In the genomic region with DNA sequence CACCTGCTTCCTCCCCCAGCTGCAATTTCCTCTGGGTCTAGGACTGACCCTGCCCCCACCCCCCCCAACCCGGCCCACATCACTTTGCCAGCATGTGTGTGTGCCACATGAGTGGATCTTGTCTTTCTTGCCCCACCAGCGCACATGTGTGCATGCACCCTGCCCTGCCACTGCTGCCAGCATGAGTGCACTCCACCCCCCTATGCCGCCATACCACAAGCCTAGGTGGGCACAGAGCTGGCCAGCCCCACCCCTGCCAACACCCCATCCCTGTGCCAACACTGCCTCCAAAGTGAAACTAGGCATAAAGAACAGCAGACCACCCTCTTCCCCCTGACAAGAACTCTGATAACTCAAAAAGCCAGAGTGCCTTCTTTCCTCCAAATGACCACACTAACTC, we compare ENCODE assay signal across 27 cellular contexts.
DNase-seq lines count a peak whose midpoint lies in the region; ATAC-seq, FAIRE-seq and TF ChIP-seq lines count a peak whose summit lies in the region.
"Had no signal": no experiment of that assay in that cellular context is flagged by ENCODE, and none has a peak within 500 bp of the region (broad histone marks: within the 10 kb centered on the region; RNA-seq: fewer than 3 reads in every experiment).

No MANE protein-coding gene starts in this region.

- no peak overlapping the region for H3K18ac ChIP-seq in H1 (ENCODE audit: extremely low read depth, low read length)
- peak overlapping the region; percentile 17 for H3K18ac ChIP-seq in neuronal stem cell (ENCODE audit: low read length)

- TF ChIP-seq EP300 in H1 (IDR thresholded peaks at IDR 0.05; ENCODE audit: borderline replicate concordance in 1 of 2, low read depth in 2 of 2, low read length in 2 of 2) = no peak

- H4K91ac ChIP-seq in H1 (replicated peaks; ENCODE audit: insufficient read length, low read length) (no peak overlapping the region), neuronal stem cell (ENCODE audit: low read depth, low read length, poor library complexity) (peak overlapping the region; percentile 92)

- H2BK15ac ChIP-seq in H1 (ENCODE audit: low read length) = no peak overlapping the region
- H2BK15ac ChIP-seq in neuronal stem cell (ENCODE audit: low read length) = no peak overlapping the region

- POLR2A ChIA-PET in H1 (lab: Charles Lee; ENCODE audit: partially characterized antibody) = no interaction called here

- H3K27ac ChIP-seq in right cardiac atrium (ENCODE audit: low read length) (no peak overlapping the region), H1 (ENCODE audit: low read depth, low read length) (no peak overlapping the region), neuronal stem cell (replicated peaks; ENCODE audit: low read length) (no peak overlapping the region), upper lobe of right lung (no peak overlapping the region)
- H3K27ac ChIP-seq: BLaER1 had no signal

- 90% methylated on average over 3 of the region's 3 CpGs for WGBS in right cardiac atrium
- 94% methylated on average over 3 of the region's 3 CpGs; no CpG with 5 or more reads in 1 of the 2 experiments for WGBS in H1 (ENCODE audit: extremely low coverage in 1 of 2, insufficient coverage in 1 of 2, insufficient read length in 1 of 2, insufficient replicate concordance in 2 of 2, low coverage in 1 of 2, low lambda C conversion rate in 2 of 2, missing lambda C conversion rate in 1 of 2), 2 experiments
- no CpG with 5 or more reads among the region's 3 CpGs for WGBS in neuronal stem cell (ENCODE audit: extremely low coverage in 2 of 2, insufficient read length in 2 of 2, insufficient replicate concordance in 1 of 2), 2 donors

- intact Hi-C loops in right cardiac atrium (cut with DNase I) (no loop called here), Right ventricle myocardium superior (cut with DNase I) (no loop called here), upper lobe of right lung (cut with DNase I) (no loop called here)

- H3K56ac ChIP-seq in H1 (replicated peaks; ENCODE audit: insufficient read length, low read depth, low read length) = no peak overlapping the region

- H3K27me3 ChIP-seq in right cardiac atrium (ENCODE audit: control insufficient read depth, insufficient read depth) (no peaks in the 10 kb centered on the region), H1 (replicated peaks in 1 of 4; ENCODE audit: control insufficient read depth in 3 of 4, extremely low read depth in 1 of 4, insufficient read depth in 3 of 4, low read length in 3 of 4) (no peaks in the 10 kb centered on the region), neuronal stem cell (ENCODE audit: control insufficient read depth in 3 of 3, insufficient read depth in 3 of 3, low read depth in 1 of 3, low read length in 3 of 3) (no peaks in the 10 kb centered on the region), upper lobe of right lung (no peaks in the 10 kb centered on the region)
- H3K27me3 ChIP-seq: BE2C, BLaER1 had no signal

- DNase-seq in right cardiac atrium (peak in 2 of 3 donors; percentile 14 to 32), Right ventricle myocardium superior (no peak), H1 (ENCODE audit: low read depth in 1 of 2, low spot score in 2 of 2) (no peak), neuronal stem cell (ENCODE audit: low spot score) (no peak), upper lobe of right lung (no peak), SIG-M5 (lab: John Stamatoyannopoulos, UW) (no peak), GM12892 (ENCODE audit: insufficient read length) (no peak)
- DNase-seq: 8988T; ACHN; BE2C; C1 segment of cervical spinal cord; CD4-positive, alpha-beta memory T cell; CD4-positive, CD25-positive, alpha-beta regulatory T cell; CD8-positive, alpha-beta memory T cell; COR-L47; DMS 273 treated with DMSO at 0.1 percent for 48 hours; DMS153; DMS53; DMS79; DND-41; EL; GDM1 had no signal

- H3K4me2 ChIP-seq in H1 (ENCODE audit: insufficient read depth in 1 of 2, low read depth in 2 of 2, low read length in 2 of 2) (no peak overlapping the region), neuronal stem cell (ENCODE audit: insufficient read depth, low read length, poor library complexity, severe bottlenecking) (no peak overlapping the region)
- H3K4me2 ChIP-seq: BLaER1 had no signal

- no peak overlapping the region for H2BK120ac ChIP-seq in H1 (replicated peaks; ENCODE audit: low read depth, low read length)
- H2BK120ac ChIP-seq in neuronal stem cell (ENCODE audit: low read depth, low read length) = no peak overlapping the region

- FAIRE-seq in H1 (lab: Jason Lieb, UNC) (no peak), GM12892 (lab: Jason Lieb, UNC) (no peak)
- FAIRE-seq: A204.1, GM12878, GM19239 had no signal

- no peaks in the 10 kb centered on the region for H4K20me1 ChIP-seq in H1 (replicated peaks in 1 of 2; ENCODE audit: control insufficient read depth in 1 of 2, insufficient read depth in 2 of 2, low read length in 2 of 2)
- H4K20me1 ChIP-seq: BLaER1 had no signal

- H2BK12ac ChIP-seq in H1 (ENCODE audit: low read depth, low read length) (peak overlapping the region; percentile 91; the same call in 1 of the 2 replicates), neuronal stem cell (ENCODE audit: low read length) (no peak overlapping the region)

- no peak for TF ChIP-seq POLR2A in H1 (IDR thresholded peaks at IDR 0.05; ENCODE audit: control extremely low read depth in 1 of 2, low read depth in 2 of 2, low read length in 2 of 2)
- no peak for TF ChIP-seq POLR2A in GM12892 (IDR thresholded peaks at IDR 0.05; ENCODE audit: low read depth, low read length)

- H3K4me1 ChIP-seq in right cardiac atrium (ENCODE audit: control insufficient read depth, insufficient read depth, low read length) (no peaks in the 10 kb centered on the region), H1 (replicated peaks in 1 of 4; ENCODE audit: control insufficient read depth in 3 of 4, insufficient read depth in 4 of 4, low read length in 3 of 4) (peaks cover 0 to 5% (median 0%) of the 10 kb centered on the region in 4 experiments; a peak in 5 of 7 replicates), neuronal stem cell (ENCODE audit: control insufficient read depth in 2 of 2, insufficient read depth in 1 of 2, low read depth in 1 of 2, low read length in 2 of 2) (peaks cover 0 to 2% of the 10 kb centered on the region in 2 donors), upper lobe of right lung (no peaks in the 10 kb centered on the region)
- H3K4me1 ChIP-seq: BE2C, BLaER1 had no signal

- no peak overlapping the region for H3K9ac ChIP-seq in H1 (replicated peaks in 1 of 4; ENCODE audit: extremely low read depth in 1 of 4, low read depth in 3 of 4, low read length in 3 of 4)
- no peak overlapping the region for H3K9ac ChIP-seq in neuronal stem cell (ENCODE audit: low read depth, low read length, poor library complexity)
- H3K9ac ChIP-seq: BLaER1 had no signal

- H2BK20ac ChIP-seq in H1 (ENCODE audit: low read length) = peak overlapping the region; percentile 61; the same call in 1 of the 2 replicates

- H2BK5ac ChIP-seq in H1 (ENCODE audit: low read depth, low read length) (no peak overlapping the region), neuronal stem cell (ENCODE audit: low read length) (no peak overlapping the region)

- H3K23me2 ChIP-seq in H1 (ENCODE audit: low read depth, low read length) = no peaks in the 10 kb centered on the region; the same call in 1 of the 2 replicates

- no peak for TF ChIP-seq RAD21 in H1 (IDR thresholded peaks at IDR 0.05 in 1 of 2, conservative IDR thresholded peaks at IDR 0.05 in 1 of 2; ENCODE audit: low read depth in 2 of 2, low read length in 2 of 2)

- no peaks in the 10 kb centered on the region for H3K79me2 ChIP-seq in H1 (ENCODE audit: control insufficient read depth in 1 of 2, insufficient read depth in 2 of 2, low read length in 2 of 2)

- no peaks in the 10 kb centered on the region for H3K79me1 ChIP-seq in H1 (ENCODE audit: low read depth, low read length)
- H3K79me1 ChIP-seq in neuronal stem cell (ENCODE audit: low read depth, low read length) = no peaks in the 10 kb centered on the region

- CTCF ChIA-PET in H1 (lab: Charles Lee; ENCODE audit: partially characterized antibody) = no interaction called here

- H2AFZ ChIP-seq in H1 (ENCODE audit: low read length) (no peak overlapping the region), neuronal stem cell (ENCODE audit: low read length) (no peak overlapping the region)

- H3K9me3 ChIP-seq in right cardiac atrium (ENCODE audit: control insufficient read depth, low read length) (no peaks in the 10 kb centered on the region), H1 (ENCODE audit: insufficient read depth in 2 of 2, low read depth in 1 of 2, low read length in 1 of 2) (peaks cover 3 to 6% of the 10 kb centered on the region in 2 experiments; a peak in 2 of 4 replicates), neuronal stem cell (replicated peaks in 1 of 2; ENCODE audit: control insufficient read depth in 2 of 2, insufficient read depth in 1 of 2, low read depth in 1 of 2, low read length in 2 of 2) (peaks cover 0 to 3% of the 10 kb centered on the region in 2 donors), upper lobe of right lung (peaks cover 9% of the 10 kb centered on the region)
- H3K9me3 ChIP-seq: BE2C had no signal

- TF ChIP-seq CTCF in H1 (IDR thresholded peaks at IDR 0.05; ENCODE audit: control extremely low read depth in 1 of 3, insufficient read depth in 1 of 3, low read depth in 1 of 3, low read length in 3 of 3) = no peak
- TF ChIP-seq CTCF in upper lobe of right lung (IDR thresholded peaks at IDR 0.05) = no peak

- no peak overlapping the region for H3K4me3 ChIP-seq in right cardiac atrium (ENCODE audit: low read length)
- H3K4me3 ChIP-seq in H1 (ENCODE audit: extremely low read depth in 1 of 4, insufficient read depth in 2 of 4, low read depth in 3 of 4, low read length in 4 of 4) = no peak overlapping the region
- no peak overlapping the region for H3K4me3 ChIP-seq in neuronal stem cell (ENCODE audit: low read length in 2 of 2)
- no peak overlapping the region for H3K4me3 ChIP-seq in upper lobe of right lung
- H3K4me3 ChIP-seq: BLaER1, GM12878 had no signal

- H2AK5ac ChIP-seq in H1 (ENCODE audit: low read depth, low read length) (no peak overlapping the region), neuronal stem cell (ENCODE audit: low read depth, low read length) (no peak overlapping the region)

- H3K23ac ChIP-seq in H1 (ENCODE audit: insufficient read length) (no peak overlapping the region), neuronal stem cell (ENCODE audit: low read depth, low read length, poor library complexity) (no peak overlapping the region)

- H4K8ac ChIP-seq in H1 (ENCODE audit: extremely low read depth, insufficient read depth, low read length) (no peak overlapping the region), neuronal stem cell (ENCODE audit: low read depth, low read length) (no peak overlapping the region)

- H3K14ac ChIP-seq in H1 (ENCODE audit: insufficient read length) = no peak overlapping the region
- H3K14ac ChIP-seq in neuronal stem cell (ENCODE audit: low read length) = no peak overlapping the region

- ATAC-seq in right cardiac atrium (no peak), Right ventricle myocardium superior (ENCODE audit: poor library complexity) (no peak), upper lobe of right lung (peak; percentile 16), HG02798 (IDR thresholded peaks at IDR 0.05; ENCODE audit: poor library complexity, unreplicated experiment) (no peak)
- ATAC-seq: GM12878 had no signal

- H3K36me3 ChIP-seq in H1 (ENCODE audit: control insufficient read depth in 2 of 4, insufficient read depth in 4 of 4, low read length in 3 of 4) = no peaks in the 10 kb centered on the region
- H3K36me3 ChIP-seq in neuronal stem cell (replicated peaks in 1 of 2; ENCODE audit: control insufficient read depth in 2 of 2, insufficient read depth in 2 of 2, low read length in 2 of 2) = no peaks in the 10 kb centered on the region
- H3K36me3 ChIP-seq in upper lobe of right lung = no peaks in the 10 kb centered on the region
- H3K36me3 ChIP-seq: BE2C, BLaER1 had no signal

- no peak overlapping the region for H3K4ac ChIP-seq in H1 (replicated peaks; ENCODE audit: insufficient read length, low read depth, low read length)
- H3K4ac ChIP-seq in neuronal stem cell (ENCODE audit: low read length) = no peak overlapping the region

- no peak overlapping the region for H4K5ac ChIP-seq in H1 (ENCODE audit: insufficient read length, low read depth, low read length)

Comparison
In these comparisons a context has a peak if more than half of its experiments do, and no peak if none do; other contexts are left out.
1. DNase-seq: peak in right cardiac atrium (2 of 3); none in Right ventricle myocardium superior (single experiment), H1 (0 of 2), neuronal stem cell (single experiment), upper lobe of right lung (single experiment), SIG-M5 (single experiment) and GM12892 (single experiment).